In genomic region chr5:93721045-93721444, GRCh38 we compare ENCODE assay signal across 23 cellular contexts. TPM values are rescaled to one million over a fixed set of nuclear protein-coding genes. Genes with fewer than 3 reads are reported as not detected.
A peak's percentile ranks its signal among the peaks of the same experiment; 100 is the strongest.
DNase-seq lines count a peak whose midpoint lies in the region; ATAC-seq and TF ChIP-seq lines count a peak whose summit lies in the region.
"Had no signal": no experiment of that assay in that cellular context is flagged by ENCODE, and none has a peak within 500 bp of the region (broad histone marks: within the 10 kb centered on the region; RNA-seq: fewer than 3 reads in every experiment).

No MANE protein-coding gene starts in this region.

- H3K36me3 ChIP-seq in heart left ventricle = no peaks in the 10 kb centered on the region
- H3K36me3 ChIP-seq: ascending aorta, esophagus muscularis mucosa, left lung, pancreas, right atrium auricular region, SJSA1 had no signal

- H3K4me3 Mint-ChIP-seq in activated naive CD8-positive, alpha-beta T cell treated with anti-CD3 and anti-CD28 coated beads, Interleukin-2, amount 10 ng/mL, durations not matched to agents 7 days and 5 days = no peak overlapping the region
- H3K4me3 Mint-ChIP-seq in activated naive CD8-positive, alpha-beta T cell treated with anti-CD3 and anti-CD28 coated beads for 36 hours = no peak overlapping the region
- no peak overlapping the region for H3K4me3 Mint-ChIP-seq in central memory CD8-positive, alpha-beta T cell
- H3K4me3 Mint-ChIP-seq: activated CD4-positive, alpha-beta T cell treated with anti-CD3 and anti-CD28 coated beads, Interleukin-2, amount 10 ng/mL, durations not matched to agents 24 days and 14 days; endodermal cell; HFFc6; naive B cell had no signal

- no peak overlapping the region for H3K27ac Mint-ChIP-seq in activated naive CD8-positive, alpha-beta T cell treated with anti-CD3 and anti-CD28 coated beads, Interleukin-2, amount 10 ng/mL, durations not matched to agents 7 days and 5 days
- no peak overlapping the region for H3K27ac Mint-ChIP-seq in activated naive CD8-positive, alpha-beta T cell treated with anti-CD3 and anti-CD28 coated beads for 36 hours
- no peak overlapping the region for H3K27ac Mint-ChIP-seq in central memory CD8-positive, alpha-beta T cell (ENCODE audit: low read depth)
- H3K27ac Mint-ChIP-seq: activated CD4-positive, alpha-beta T cell treated with anti-CD3 and anti-CD28 coated beads, Interleukin-2, amount 10 ng/mL, durations not matched to agents 24 days and 14 days; endodermal cell; HFFc6; naive B cell had no signal

- no peaks in the 10 kb centered on the region for H3K9me3 Mint-ChIP-seq in activated naive CD8-positive, alpha-beta T cell treated with anti-CD3 and anti-CD28 coated beads, Interleukin-2, amount 10 ng/mL, durations not matched to agents 7 days and 5 days
- H3K9me3 Mint-ChIP-seq in activated naive CD8-positive, alpha-beta T cell treated with anti-CD3 and anti-CD28 coated beads for 36 hours = no peaks in the 10 kb centered on the region
- H3K9me3 Mint-ChIP-seq in central memory CD8-positive, alpha-beta T cell = no peaks in the 10 kb centered on the region
- H3K9me3 Mint-ChIP-seq: activated CD4-positive, alpha-beta T cell treated with anti-CD3 and anti-CD28 coated beads, Interleukin-2, amount 10 ng/mL, durations not matched to agents 24 days and 14 days; endodermal cell; HFFc6; naive B cell had no signal

- intact Hi-C loops in heart left ventricle (cut with DNase I) = no loop called here

- no peak for TF ChIP-seq POLR2A in heart left ventricle (IDR thresholded peaks at IDR 0.05)

- H3K27ac ChIP-seq in heart left ventricle = no peak overlapping the region
- H3K27ac ChIP-seq: ascending aorta, esophagus muscularis mucosa, left lung, pancreas, right atrium auricular region, SJSA1 had no signal

- H3K4me1 ChIP-seq in heart left ventricle = peaks cover 0 to 4% (median 0%) of the 10 kb centered on the region in 12 donors
- H3K4me1 ChIP-seq: ascending aorta, right atrium auricular region, SJSA1 had no signal

- peaks cover 3% of the 10 kb centered on the region for H3K4me1 Mint-ChIP-seq in activated naive CD8-positive, alpha-beta T cell treated with anti-CD3 and anti-CD28 coated beads, Interleukin-2, amount 10 ng/mL, durations not matched to agents 7 days and 5 days
- peaks cover 13% of the 10 kb centered on the region for H3K4me1 Mint-ChIP-seq in activated naive CD8-positive, alpha-beta T cell treated with anti-CD3 and anti-CD28 coated beads for 36 hours
- peaks cover 24% of the 10 kb centered on the region for H3K4me1 Mint-ChIP-seq in central memory CD8-positive, alpha-beta T cell
- H3K4me1 Mint-ChIP-seq: activated CD4-positive, alpha-beta T cell treated with anti-CD3 and anti-CD28 coated beads, Interleukin-2, amount 10 ng/mL, durations not matched to agents 24 days and 14 days had no signal

- 88 to 91% (median 90%) methylated on average over 3 of the region's 3 CpGs for whole genome bisulfite sequencing in heart left ventricle, 4 donors

- POLR2A ChIA-PET in activated naive CD8-positive, alpha-beta T cell treated with anti-CD3 and anti-CD28 coated beads, Interleukin-2, amount 10 ng/mL, durations not matched to agents 7 days and 5 days (lab: Charles Lee) = no interaction called here

- no peaks in the 10 kb centered on the region for H3K27me3 Mint-ChIP-seq in activated naive CD8-positive, alpha-beta T cell treated with anti-CD3 and anti-CD28 coated beads, Interleukin-2, amount 10 ng/mL, durations not matched to agents 7 days and 5 days
- no peaks in the 10 kb centered on the region for H3K27me3 Mint-ChIP-seq in activated naive CD8-positive, alpha-beta T cell treated with anti-CD3 and anti-CD28 coated beads for 36 hours
- H3K27me3 Mint-ChIP-seq in central memory CD8-positive, alpha-beta T cell = no peaks in the 10 kb centered on the region
- H3K27me3 Mint-ChIP-seq: activated CD4-positive, alpha-beta T cell treated with anti-CD3 and anti-CD28 coated beads, Interleukin-2, amount 10 ng/mL, durations not matched to agents 24 days and 14 days; naive B cell had no signal

- peak; percentile 76 for ATAC-seq in activated naive CD8-positive, alpha-beta T cell treated with anti-CD3 and anti-CD28 coated beads, Interleukin-2, amount 10 ng/mL, durations not matched to agents 7 days and 5 days (ENCODE audit: low read depth)
- ATAC-seq in HG02884 (IDR thresholded peaks at IDR 0.05; ENCODE audit: unreplicated experiment) (peak; percentile 45), HG02973 (IDR thresholded peaks at IDR 0.05; ENCODE audit: unreplicated experiment) (no peak), heart left ventricle (no peak), GM19395 (IDR thresholded peaks at IDR 0.05; ENCODE audit: unreplicated experiment) (no peak)
- ATAC-seq in central memory CD8-positive, alpha-beta T cell (replicated peaks; ENCODE audit: extremely low read depth, poor library complexity, severe bottlenecking) = peak; percentile 77
- ATAC-seq: left lung, pancreas had no signal

- TF ChIP-seq CTCF in heart left ventricle (IDR thresholded peaks at IDR 0.05) = no peak

- no peak for DNase-seq in activated naive CD8-positive, alpha-beta T cell treated with anti-CD3 and anti-CD28 coated beads, Interleukin-2, amount 10 ng/mL, durations not matched to agents 7 days and 5 days
- DNase-seq in activated naive CD8-positive, alpha-beta T cell treated with anti-CD3 and anti-CD28 coated beads for 36 hours = no peak
- no peak for DNase-seq in central memory CD8-positive, alpha-beta T cell (ENCODE audit: low spot score in 2 of 2)
- DNase-seq in heart left ventricle = no peak
- DNase-seq: activated CD4-positive, alpha-beta T cell treated with anti-CD3 and anti-CD28 coated beads, Interleukin-2, amount 10 ng/mL, durations not matched to agents 24 days and 14 days; activated gamma-delta T cell; endodermal cell; HFFc6; hypothalamus; left lung; naive B cell; NCI-H146; NCI-H524; pancreas; stimulated activated CD4-positive, alpha-beta T cell treated with anti-CD3 and anti-CD28 coated beads, Interleukin-4, amount 100 ng/mL, for 1 hour; stimulated activated naive CD4-positive, alpha-beta T cell had no signal

- no peaks in the 10 kb centered on the region for H3K27me3 ChIP-seq in heart left ventricle
- H3K27me3 ChIP-seq: ascending aorta, esophagus muscularis mucosa, left lung, pancreas, right atrium auricular region, SJSA1 had no signal

- no peaks in the 10 kb centered on the region for H3K36me3 Mint-ChIP-seq in activated naive CD8-positive, alpha-beta T cell treated with anti-CD3 and anti-CD28 coated beads, Interleukin-2, amount 10 ng/mL, durations not matched to agents 7 days and 5 days
- peaks cover 3% of the 10 kb centered on the region for H3K36me3 Mint-ChIP-seq in activated naive CD8-positive, alpha-beta T cell treated with anti-CD3 and anti-CD28 coated beads for 36 hours
- no peaks in the 10 kb centered on the region for H3K36me3 Mint-ChIP-seq in central memory CD8-positive, alpha-beta T cell (ENCODE audit: insufficient read depth)

- no peaks in the 10 kb centered on the region for H3K9me3 ChIP-seq in heart left ventricle
- H3K9me3 ChIP-seq: ascending aorta, esophagus muscularis mucosa, left lung, pancreas, right atrium auricular region, SJSA1 had no signal

- no peak overlapping the region for H3K4me3 ChIP-seq in heart left ventricle
- H3K4me3 ChIP-seq: ascending aorta, esophagus muscularis mucosa, left lung, pancreas, right atrium auricular region, SJSA1 had no signal

RNA-seq across cellular contexts. Expression of gene POU5F2, which starts 20.4 kb away (rescaled TPM):
- total RNA-seq in activated naive CD8-positive, alpha-beta T cell treated with anti-CD3 and anti-CD28 coated beads, Interleukin-2, amount 10 ng/mL, durations not matched to agents 7 days and 5 days = 1 to 10 TPM; 1.3 to 1.4 TPM
- under 1 TPM; 0.22 to 0.27 TPM for total RNA-seq in activated naive CD8-positive, alpha-beta T cell treated with anti-CD3 and anti-CD28 coated beads for 36 hours
- total RNA-seq in heart left ventricle = under 1 TPM; 0.19 to 0.88 (median 0.25) TPM
- under 1 TPM; 0.03 to 0.27 TPM for polyA plus RNA-seq in heart left ventricle

Comparison
In these comparisons a context has a peak if more than half of its experiments do, and no peak if none do; other contexts are left out.
1. ATAC-seq: peak in activated naive CD8-positive, alpha-beta T cell treated with anti-CD3 and anti-CD28 coated beads, Interleukin-2, amount 10 ng/mL, durations not matched to agents 7 days and 5 days (single experiment), HG02884 (single experiment) and central memory CD8-positive, alpha-beta T cell (single experiment); none in HG02973 (single experiment), heart left ventricle (0 of 4) and GM19395 (single experiment).